ENCODE assay signal across 1 cellular context in genomic region chr9:97954550-97954989, GRCh38.
A peak's percentile ranks its signal among the peaks of the same experiment; 100 is the strongest.
TF ChIP-seq lines count a peak whose summit lies in the region.

No MANE protein-coding gene starts in this region.

TF ChIP-seq in K562, 482 proteins besides CTCF, POLR2A, EP300 and RAD21 (continued from another document and continues in another):
- TF ChIP-seq HMBOX1 (IDR thresholded peaks at IDR 0.05) (peak; percentile 90), POLR3A (IDR thresholded peaks at IDR 0.05; ENCODE audit: borderline replicate concordance, extremely low read depth, insufficient read depth, insufficient read length) (no peak), CREB1 (IDR thresholded peaks at IDR 0.05) (no peak), CREB1 (CRISPR knock-in tag; IDR thresholded peaks at IDR 0.05) (no peak; the same call in 1 of the 2 replicates), NBN (IDR thresholded peaks at IDR 0.05; ENCODE audit: low read depth) (peak; percentile 53; the same call in 1 of the 2 replicates), RBFOX2 (IDR thresholded peaks at IDR 0.05; ENCODE audit: low read depth, low read length) (no peak), HSF4 (CRISPR knock-in tag; IDR thresholded peaks at IDR 0.05; ENCODE audit: borderline replicate concordance) (peak; percentile 58; the same call in 1 of the 2 replicates), RCOR1 (IDR thresholded peaks at IDR 0.05; ENCODE audit: borderline replicate concordance in 1 of 2, low read depth in 2 of 2, low read length in 2 of 2) (peak in 1 of 2 experiments; percentile 56; a peak in 1 of 4 replicates), SOX6 (IDR thresholded peaks at IDR 0.05) (peak; percentile 56; the same call in 1 of the 2 replicates), LCOR (CRISPR knock-in tag; IDR thresholded peaks at IDR 0.05) (0 out of 2 replicates have a peak, but pooled peaks have one; percentile 46), MNT (conservative IDR thresholded peaks at IDR 0.05) (peak in 1 of 2 experiments; percentile 62; a peak in 3 of 4 replicates), GATAD2B (IDR thresholded peaks at IDR 0.05; ENCODE audit: borderline replicate concordance) (no peak), GATAD2A (IDR thresholded peaks at IDR 0.05) (no peak), SMARCE1 (IDR thresholded peaks at IDR 0.05) (0 out of 2 replicates have a peak, but pooled peaks have one; percentile 21), DMBX1 (CRISPR knock-in tag; IDR thresholded peaks at IDR 0.05; ENCODE audit: borderline replicate concordance) (peak; percentile 81), MAX (CRISPR knock-in tag; IDR thresholded peaks at IDR 0.05) (0 out of 2 replicates have a peak, but pooled peaks have one; percentile 22), CHD2 (IDR thresholded peaks at IDR 0.05; ENCODE audit: low read depth, low read length) (no peak), CTBP1 (IDR thresholded peaks at IDR 0.05; ENCODE audit: borderline replicate concordance) (peak; percentile 77; the same call in 1 of the 2 replicates), HMG20B (CRISPR knock-in tag; IDR thresholded peaks at IDR 0.05) (no peak), ZNF589 (CRISPR knock-in tag; IDR thresholded peaks at IDR 0.05; ENCODE audit: low read depth) (0 out of 2 replicates have a peak, but pooled peaks have one; percentile 32), MEIS2 (IDR thresholded peaks at IDR 0.05; ENCODE audit: partially characterized antibody) (peak; percentile 67), XRCC5 (IDR thresholded peaks at IDR 0.05; ENCODE audit: low read depth, low read length) (peak; percentile 60; the same call in 1 of the 2 replicates), NCOA1 (IDR thresholded peaks at IDR 0.05; ENCODE audit: low read depth) (no peak), ILK (tag; IDR thresholded peaks at IDR 0.05; ENCODE audit: borderline replicate concordance, low read depth) (no peak), AFF1 (IDR thresholded peaks at IDR 0.05; ENCODE audit: low read depth in 1 of 2, partially characterized antibody in 2 of 2) (peak in 1 of 2 experiments; percentile 87), CC2D1A (IDR thresholded peaks at IDR 0.05) (peak; percentile 81; the same call in 1 of the 2 replicates), PURB (CRISPR knock-in tag; IDR thresholded peaks at IDR 0.05; ENCODE audit: low read depth) (no peak), PBX2 (CRISPR knock-in tag; IDR thresholded peaks at IDR 0.05; ENCODE audit: low read depth) (no peak), PBX2 (tag; conservative IDR thresholded peaks at IDR 0.05; ENCODE audit: low read depth) (0 out of 2 replicates have a peak, but pooled peaks have one; percentile 24)
- TF ChIP-seq, protein P1, sequence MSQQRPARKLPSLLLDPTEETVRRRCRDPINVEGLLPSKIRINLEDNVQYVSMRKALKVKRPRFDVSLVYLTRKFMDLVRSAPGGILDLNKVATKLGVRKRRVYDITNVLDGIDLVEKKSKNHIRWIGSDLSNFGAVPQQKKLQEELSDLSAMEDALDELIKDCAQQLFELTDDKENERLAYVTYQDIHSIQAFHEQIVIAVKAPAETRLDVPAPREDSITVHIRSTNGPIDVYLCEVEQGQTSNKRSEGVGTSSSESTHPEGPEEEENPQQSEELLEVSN (IDR thresholded peaks at IDR 0.05; ENCODE audit: borderline replicate concordance in 1 of 2, extremely low read depth in 1 of 2, insufficient read depth in 1 of 2, insufficient read length in 1 of 2, low read depth in 1 of 2, low read length in 1 of 2, poor library complexity in 1 of 2, severe bottlenecking in 1 of 2), result peak in 1 of 2 experiments; percentile 49
- TF ChIP-seq, protein P2, sequence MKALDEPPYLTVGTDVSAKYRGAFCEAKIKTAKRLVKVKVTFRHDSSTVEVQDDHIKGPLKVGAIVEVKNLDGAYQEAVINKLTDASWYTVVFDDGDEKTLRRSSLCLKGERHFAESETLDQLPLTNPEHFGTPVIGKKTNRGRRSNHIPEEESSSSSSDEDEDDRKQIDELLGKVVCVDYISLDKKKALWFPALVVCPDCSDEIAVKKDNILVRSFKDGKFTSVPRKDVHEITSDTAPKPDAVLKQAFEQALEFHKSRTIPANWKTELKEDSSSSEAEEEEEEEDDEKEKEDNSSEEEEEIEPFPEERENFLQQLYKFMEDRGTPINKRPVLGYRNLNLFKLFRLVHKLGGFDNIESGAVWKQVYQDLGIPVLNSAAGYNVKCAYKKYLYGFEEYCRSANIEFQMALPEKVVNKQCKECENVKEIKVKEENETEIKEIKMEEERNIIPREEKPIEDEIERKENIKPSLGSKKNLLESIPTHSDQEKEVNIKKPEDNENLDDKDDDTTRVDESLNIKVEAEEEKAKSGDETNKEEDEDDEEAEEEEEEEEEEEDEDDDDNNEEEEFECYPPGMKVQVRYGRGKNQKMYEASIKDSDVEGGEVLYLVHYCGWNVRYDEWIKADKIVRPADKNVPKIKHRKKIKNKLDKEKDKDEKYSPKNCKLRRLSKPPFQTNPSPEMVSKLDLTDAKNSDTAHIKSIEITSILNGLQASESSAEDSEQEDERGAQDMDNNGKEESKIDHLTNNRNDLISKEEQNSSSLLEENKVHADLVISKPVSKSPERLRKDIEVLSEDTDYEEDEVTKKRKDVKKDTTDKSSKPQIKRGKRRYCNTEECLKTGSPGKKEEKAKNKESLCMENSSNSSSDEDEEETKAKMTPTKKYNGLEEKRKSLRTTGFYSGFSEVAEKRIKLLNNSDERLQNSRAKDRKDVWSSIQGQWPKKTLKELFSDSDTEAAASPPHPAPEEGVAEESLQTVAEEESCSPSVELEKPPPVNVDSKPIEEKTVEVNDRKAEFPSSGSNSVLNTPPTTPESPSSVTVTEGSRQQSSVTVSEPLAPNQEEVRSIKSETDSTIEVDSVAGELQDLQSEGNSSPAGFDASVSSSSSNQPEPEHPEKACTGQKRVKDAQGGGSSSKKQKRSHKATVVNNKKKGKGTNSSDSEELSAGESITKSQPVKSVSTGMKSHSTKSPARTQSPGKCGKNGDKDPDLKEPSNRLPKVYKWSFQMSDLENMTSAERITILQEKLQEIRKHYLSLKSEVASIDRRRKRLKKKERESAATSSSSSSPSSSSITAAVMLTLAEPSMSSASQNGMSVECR (CRISPR knock-in tag; IDR thresholded peaks at IDR 0.05), result no peak
- TF ChIP-seq, protein P3, sequence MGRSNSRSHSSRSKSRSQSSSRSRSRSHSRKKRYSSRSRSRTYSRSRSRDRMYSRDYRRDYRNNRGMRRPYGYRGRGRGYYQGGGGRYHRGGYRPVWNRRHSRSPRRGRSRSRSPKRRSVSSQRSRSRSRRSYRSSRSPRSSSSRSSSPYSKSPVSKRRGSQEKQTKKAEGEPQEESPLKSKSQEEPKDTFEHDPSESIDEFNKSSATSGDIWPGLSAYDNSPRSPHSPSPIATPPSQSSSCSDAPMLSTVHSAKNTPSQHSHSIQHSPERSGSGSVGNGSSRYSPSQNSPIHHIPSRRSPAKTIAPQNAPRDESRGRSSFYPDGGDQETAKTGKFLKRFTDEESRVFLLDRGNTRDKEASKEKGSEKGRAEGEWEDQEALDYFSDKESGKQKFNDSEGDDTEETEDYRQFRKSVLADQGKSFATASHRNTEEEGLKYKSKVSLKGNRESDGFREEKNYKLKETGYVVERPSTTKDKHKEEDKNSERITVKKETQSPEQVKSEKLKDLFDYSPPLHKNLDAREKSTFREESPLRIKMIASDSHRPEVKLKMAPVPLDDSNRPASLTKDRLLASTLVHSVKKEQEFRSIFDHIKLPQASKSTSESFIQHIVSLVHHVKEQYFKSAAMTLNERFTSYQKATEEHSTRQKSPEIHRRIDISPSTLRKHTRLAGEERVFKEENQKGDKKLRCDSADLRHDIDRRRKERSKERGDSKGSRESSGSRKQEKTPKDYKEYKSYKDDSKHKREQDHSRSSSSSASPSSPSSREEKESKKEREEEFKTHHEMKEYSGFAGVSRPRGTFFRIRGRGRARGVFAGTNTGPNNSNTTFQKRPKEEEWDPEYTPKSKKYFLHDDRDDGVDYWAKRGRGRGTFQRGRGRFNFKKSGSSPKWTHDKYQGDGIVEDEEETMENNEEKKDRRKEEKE (IDR thresholded peaks at IDR 0.05; ENCODE audit: borderline replicate concordance in 1 of 2, control insufficient read depth in 1 of 2, low read depth in 2 of 2, low read length in 1 of 2), result no peak
- TF ChIP-seq, protein P4, sequence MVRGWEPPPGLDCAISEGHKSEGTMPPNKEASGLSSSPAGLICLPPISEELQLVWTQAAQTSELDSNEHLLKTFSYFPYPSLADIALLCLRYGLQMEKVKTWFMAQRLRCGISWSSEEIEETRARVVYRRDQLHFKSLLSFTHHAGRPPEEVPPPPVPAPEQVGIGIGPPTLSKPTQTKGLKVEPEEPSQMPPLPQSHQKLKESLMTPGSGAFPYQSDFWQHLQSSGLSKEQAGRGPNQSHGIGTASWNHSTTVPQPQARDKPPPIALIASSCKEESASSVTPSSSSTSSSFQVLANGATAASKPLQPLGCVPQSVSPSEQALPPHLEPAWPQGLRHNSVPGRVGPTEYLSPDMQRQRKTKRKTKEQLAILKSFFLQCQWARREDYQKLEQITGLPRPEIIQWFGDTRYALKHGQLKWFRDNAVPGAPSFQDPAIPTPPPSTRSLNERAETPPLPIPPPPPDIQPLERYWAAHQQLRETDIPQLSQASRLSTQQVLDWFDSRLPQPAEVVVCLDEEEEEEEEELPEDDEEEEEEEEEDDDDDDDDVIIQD (CRISPR knock-in tag; IDR thresholded peaks at IDR 0.05), result no peak
- TF ChIP-seq, protein P5, sequence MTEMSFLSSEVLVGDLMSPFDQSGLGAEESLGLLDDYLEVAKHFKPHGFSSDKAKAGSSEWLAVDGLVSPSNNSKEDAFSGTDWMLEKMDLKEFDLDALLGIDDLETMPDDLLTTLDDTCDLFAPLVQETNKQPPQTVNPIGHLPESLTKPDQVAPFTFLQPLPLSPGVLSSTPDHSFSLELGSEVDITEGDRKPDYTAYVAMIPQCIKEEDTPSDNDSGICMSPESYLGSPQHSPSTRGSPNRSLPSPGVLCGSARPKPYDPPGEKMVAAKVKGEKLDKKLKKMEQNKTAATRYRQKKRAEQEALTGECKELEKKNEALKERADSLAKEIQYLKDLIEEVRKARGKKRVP (CRISPR knock-in tag; IDR thresholded peaks at IDR 0.05), result 0 out of 2 replicates have a peak, but pooled peaks have one; percentile 27
